In genomic region chr19:12983091-12983490, GRCh38 we compare ENCODE assay signal across 8 cellular contexts. TPM values are rescaled to one million over a fixed set of nuclear protein-coding genes. Genes with fewer than 3 reads are reported as not detected.
DNase-seq lines count a peak whose midpoint lies in the region; ATAC-seq and TF ChIP-seq lines count a peak whose summit lies in the region.
"Had no signal": no experiment of that assay in that cellular context is flagged by ENCODE, and none has a peak within 500 bp of the region (broad histone marks: within the 10 kb centered on the region; RNA-seq: fewer than 3 reads in every experiment).

No MANE protein-coding gene starts in this region.

- H3K4me3 Mint-ChIP-seq in activated CD4-positive, alpha-beta memory T cell treated with anti-CD3 and anti-CD28 coated beads for 36 hours, result no peak overlapping the region
- H3K4me3 Mint-ChIP-seq in stimulated activated effector memory CD8-positive, alpha-beta T cell treated with anti-CD3 and anti-CD28 coated beads, Interleukin-12 subunit alpha, Interleukin-12 subunit beta, amount 100 ng/mL, for 72 hours, result no peak overlapping the region
- H3K4me3 Mint-ChIP-seq: brain had no signal

- no peaks in the 10 kb centered on the region for H3K27me3 ChIP-seq in SU-DHL-6 (ENCODE audit: low read length)

- POLR2A ChIA-PET in activated CD4-positive, alpha-beta memory T cell treated with anti-CD3 and anti-CD28 coated beads for 36 hours (lab: Charles Lee), result no interaction called here

- H3K36me3 Mint-ChIP-seq in activated CD4-positive, alpha-beta memory T cell treated with anti-CD3 and anti-CD28 coated beads for 36 hours, result no peaks in the 10 kb centered on the region
- H3K36me3 Mint-ChIP-seq in stimulated activated effector memory CD8-positive, alpha-beta T cell treated with anti-CD3 and anti-CD28 coated beads, Interleukin-12 subunit alpha, Interleukin-12 subunit beta, amount 100 ng/mL, for 72 hours, result no peaks in the 10 kb centered on the region
- H3K36me3 Mint-ChIP-seq: brain had no signal

- peaks cover under 1% of the 10 kb centered on the region for H3K27me3 Mint-ChIP-seq in activated CD4-positive, alpha-beta memory T cell treated with anti-CD3 and anti-CD28 coated beads for 36 hours

- H3K4me1 ChIP-seq in mesodermal cell (ENCODE audit: control insufficient read depth, insufficient read depth, low read length, poor library complexity, severe bottlenecking), result no peaks in the 10 kb centered on the region

- no peaks in the 10 kb centered on the region for H3K9me3 Mint-ChIP-seq in activated CD4-positive, alpha-beta memory T cell treated with anti-CD3 and anti-CD28 coated beads for 36 hours
- no peaks in the 10 kb centered on the region for H3K9me3 Mint-ChIP-seq in stimulated activated effector memory CD8-positive, alpha-beta T cell treated with anti-CD3 and anti-CD28 coated beads, Interleukin-12 subunit alpha, Interleukin-12 subunit beta, amount 100 ng/mL, for 72 hours

- H3F3A ChIP-seq in SU-DHL-6 (ENCODE audit: insufficient read depth), result no peaks in the 10 kb centered on the region

- H3K36me3 ChIP-seq in SU-DHL-6 (ENCODE audit: low read length) (no peaks in the 10 kb centered on the region), mesodermal cell (ENCODE audit: control insufficient read depth, insufficient read depth, low read length) (no peaks in the 10 kb centered on the region)

- TF ChIP-seq CTCF in C4-2B (conservative IDR thresholded peaks at IDR 0.05), result no peak
- TF ChIP-seq CTCF in SU-DHL-6 (IDR thresholded peaks at IDR 0.05; ENCODE audit: insufficient read depth, low read length, poor library complexity, severe bottlenecking), result no peak

- WGBS in mesodermal cell (ENCODE audit: insufficient coverage in 2 of 2), 2 experiments, result 62 to 75% methylated on average over 9 to 10 of the region's 10 CpGs

- no peak overlapping the region for H3K9ac ChIP-seq in SU-DHL-6 (ENCODE audit: low read length)

- intact Hi-C loops in activated CD4-positive, alpha-beta memory T cell treated with anti-CD3 and anti-CD28 coated beads for 36 hours (cut with micrococcal nuclease), result loop anchor here (1.0 to 5.0 kb wide), 2 partner anchors 49 to 78 kb away; no protein-coding TSS in a partner anchor

- no peaks in the 10 kb centered on the region for H3K79me2 ChIP-seq in SU-DHL-6 (ENCODE audit: insufficient read depth, low read length)

- no peaks in the 10 kb centered on the region for H3K9me2 ChIP-seq in SU-DHL-6 (replicated peaks; ENCODE audit: insufficient read depth, low read length)

- no peak overlapping the region for H2AFZ ChIP-seq in SU-DHL-6 (ENCODE audit: low read depth, low read length, severe bottlenecking)

- H4K20me1 ChIP-seq in SU-DHL-6 (ENCODE audit: low read depth, low read length), result no peaks in the 10 kb centered on the region

- DNase-seq in activated CD4-positive, alpha-beta memory T cell treated with anti-CD3 and anti-CD28 coated beads for 36 hours, result no peak
- no peak for DNase-seq in stimulated activated effector memory CD8-positive, alpha-beta T cell treated with anti-CD3 and anti-CD28 coated beads, Interleukin-12 subunit alpha, Interleukin-12 subunit beta, amount 100 ng/mL, for 72 hours (ENCODE audit: low spot score in 2 of 2)
- DNase-seq in NCI-H187 treated with DMSO at 0.1 percent for 48 hours (lab: John Stamatoyannopoulos, UW), result no peak
- DNase-seq: DMS 273 treated with DMSO at 0.1 percent for 48 hours had no signal

- no peak overlapping the region for H3K4me3 ChIP-seq in SU-DHL-6 (ENCODE audit: insufficient read depth, low read length, poor library complexity, severe bottlenecking)
- H3K4me3 ChIP-seq in mesodermal cell (ENCODE audit: extremely low read depth, insufficient read depth, low read length, poor library complexity, severe bottlenecking), result peak overlapping the region; percentile 14

- H3K4me1 Mint-ChIP-seq in activated CD4-positive, alpha-beta memory T cell treated with anti-CD3 and anti-CD28 coated beads for 36 hours (ENCODE audit: low read depth), result no peaks in the 10 kb centered on the region
- peaks cover 2% of the 10 kb centered on the region for H3K4me1 Mint-ChIP-seq in stimulated activated effector memory CD8-positive, alpha-beta T cell treated with anti-CD3 and anti-CD28 coated beads, Interleukin-12 subunit alpha, Interleukin-12 subunit beta, amount 100 ng/mL, for 72 hours

- H3K27ac ChIP-seq in C4-2B, result peak overlapping the region; percentile 36
- H3K27ac ChIP-seq in SU-DHL-6 (ENCODE audit: low read depth, low read length), result no peak overlapping the region
- no peak overlapping the region for H3K27ac ChIP-seq in mesodermal cell (ENCODE audit: low read depth, low read length, severe bottlenecking)

- CTCF ChIA-PET in activated CD4-positive, alpha-beta memory T cell treated with anti-CD3 and anti-CD28 coated beads for 36 hours (lab: Charles Lee), result interaction anchor here (0.7 to 12.8 kb wide), 7 partner anchors 18 to 111 kb away, joined by 3 to 268 read pairs (median 5); no protein-coding TSS in a partner anchor

- H3K9me3 ChIP-seq in SU-DHL-6 (ENCODE audit: insufficient read depth, low read length), result no peaks in the 10 kb centered on the region
- H3K9me3 ChIP-seq in mesodermal cell (ENCODE audit: control insufficient read depth, low read length), result no peaks in the 10 kb centered on the region

- ATAC-seq in stimulated activated effector memory CD8-positive, alpha-beta T cell treated with anti-CD3 and anti-CD28 coated beads, Interleukin-12 subunit alpha, Interleukin-12 subunit beta, amount 100 ng/mL, for 72 hours, result no peak

- peak overlapping the region; percentile 36 for H3K4me2 ChIP-seq in SU-DHL-6 (ENCODE audit: low read depth, low read length, poor library complexity, severe bottlenecking)

- no peak overlapping the region for H3K27ac Mint-ChIP-seq in activated CD4-positive, alpha-beta memory T cell treated with anti-CD3 and anti-CD28 coated beads for 36 hours
- H3K27ac Mint-ChIP-seq in stimulated activated effector memory CD8-positive, alpha-beta T cell treated with anti-CD3 and anti-CD28 coated beads, Interleukin-12 subunit alpha, Interleukin-12 subunit beta, amount 100 ng/mL, for 72 hours, result no peak overlapping the region
- H3K27ac Mint-ChIP-seq: brain had no signal

RNA-seq across cellular contexts. Expression of gene NFIX, which starts 12.2 kb away (rescaled TPM):
- 0.04 TPM for polyA plus RNA-seq in mesodermal cell (2013, experiment 1 of 2)
- polyA plus RNA-seq in mesodermal cell (2013, experiment 2 of 2), result 0.15 TPM
- total RNA-seq in activated CD4-positive, alpha-beta memory T cell treated with anti-CD3 and anti-CD28 coated beads for 36 hours, result 1 to 10 TPM; 1.6 to 2.0 TPM

RNA-seq across cellular contexts. Expression of gene DAND5, which starts 13.7 kb away (rescaled TPM):
- polyA plus RNA-seq in mesodermal cell (2013, experiment 1 of 2), result not detected
- not detected for polyA plus RNA-seq in mesodermal cell (2013, experiment 2 of 2)
- under 1 TPM in 1 of 2 experiments, not detected in 1; 0.12 TPM for total RNA-seq in activated CD4-positive, alpha-beta memory T cell treated with anti-CD3 and anti-CD28 coated beads for 36 hours

RNA-seq across cellular contexts. Expression of gene GADD45GIP1, which starts 26.1 kb away (rescaled TPM):
- polyA plus RNA-seq in mesodermal cell (2013, experiment 1 of 2), result 53.0 TPM
- 42.4 TPM for polyA plus RNA-seq in mesodermal cell (2013, experiment 2 of 2)
- total RNA-seq in activated CD4-positive, alpha-beta memory T cell treated with anti-CD3 and anti-CD28 coated beads for 36 hours, result 10 to 100 TPM; 31.2 to 32.6 TPM

RNA-seq across cellular contexts. Expression of gene RAD23A, which starts 37.4 kb away (rescaled TPM):
- 105 TPM for polyA plus RNA-seq in mesodermal cell (2013, experiment 1 of 2)
- 96.2 TPM for polyA plus RNA-seq in mesodermal cell (2013, experiment 2 of 2)
- total RNA-seq in activated CD4-positive, alpha-beta memory T cell treated with anti-CD3 and anti-CD28 coated beads for 36 hours, result 100 to 1,000 TPM; 190 to 194 TPM

RNA-seq across cellular contexts. Expression of gene CALR, which starts 44.7 kb away (rescaled TPM):
- polyA plus RNA-seq in mesodermal cell (2013, experiment 1 of 2), result 1,361 TPM
- polyA plus RNA-seq in mesodermal cell (2013, experiment 2 of 2), result 1,238 TPM
- 100 to 1,000 TPM; 625 to 642 TPM for total RNA-seq in activated CD4-positive, alpha-beta memory T cell treated with anti-CD3 and anti-CD28 coated beads for 36 hours
